In genomic region chr17:5500804-5501391, GRCh38 we compare ENCODE assay signal across 8 cellular contexts. TPM values are rescaled to one million over a fixed set of nuclear protein-coding genes. Genes with fewer than 3 reads are reported as not detected.
DNase-seq lines count a peak whose midpoint lies in the region; ATAC-seq and TF ChIP-seq lines count a peak whose summit lies in the region.

No MANE protein-coding gene starts in this region.

- H3K27ac Mint-ChIP-seq in T-cell, result peak overlapping the region; percentile 79 to 85

- peaks cover 15% of the 10 kb centered on the region for H3K36me3 Mint-ChIP-seq in T-cell

- H3K27me3 ChIP-seq in left ventricle myocardium inferior (ENCODE audit: low read depth), result peaks cover 38% of the 10 kb centered on the region
- H3K27me3 ChIP-seq in thyroid gland, result no peaks in the 10 kb centered on the region

- POLR2A ChIA-PET in T-cell (lab: Charles Lee), result interaction anchor here in 1 of 2 donors (1.5 kb wide), 1 partner anchor 14 kb away, joined by 5 read pairs; the partner anchor contains the start of genes DERL2 and MIS12

- no peaks in the 10 kb centered on the region for H3K27me3 Mint-ChIP-seq in T-cell

- DNase-seq in EL (peak; percentile 90), MV-4-11 (lab: John Stamatoyannopoulos, UW) (peak; percentile 52), T-cell (peak; percentile 44 to 83 (median 74)), amygdala (lab: John Stamatoyannopoulos, UW) (peak in 54 of 56 donors; percentile 21 to 94 (median 84)), left ventricle myocardium inferior (peak; percentile 51), posterior cingulate gyrus (peak; percentile 65 to 99 (median 93)), thyroid gland (peak; percentile 71 to 83)

- H3K9me3 ChIP-seq in left ventricle myocardium inferior (replicated peaks) (no peaks in the 10 kb centered on the region), thyroid gland (no peaks in the 10 kb centered on the region)

- H3K27ac ChIP-seq in left ventricle myocardium inferior (replicated peaks) (no peak overlapping the region), thyroid gland (no peak overlapping the region)

- peaks cover 16 to 25% (median 23%) of the 10 kb centered on the region in 3 donors for H3K4me1 Mint-ChIP-seq in T-cell

- H3K4me3 ChIP-seq in left ventricle myocardium inferior (peak overlapping the region; percentile 69), thyroid gland (replicated peaks in 1 of 3) (peak overlapping the region in 2 of 3 donors; percentile 22 to 47)

- H3K9me3 Mint-ChIP-seq in T-cell, result no peaks in the 10 kb centered on the region

- 0% methylated on average over 2 to 17 of the region's 47 CpGs for WGBS in thyroid gland, 2 donors

- TF ChIP-seq POLR2A in thyroid gland (IDR thresholded peaks at IDR 0.05), result peak in 1 of 2 donors; percentile 26

- peak overlapping the region; percentile 63 to 93 (median 69) for H3K4me3 Mint-ChIP-seq in T-cell

- TF ChIP-seq CTCF in left ventricle myocardium inferior (IDR thresholded peaks at IDR 0.05; ENCODE audit: borderline replicate concordance) (no peak), thyroid gland (IDR thresholded peaks at IDR 0.05) (no peak)

- peak; percentile 86 to 96 (median 94) for ATAC-seq in T-cell (replicated peaks in 1 of 4)
- ATAC-seq in HG02885 (IDR thresholded peaks at IDR 0.05; ENCODE audit: poor library complexity, unreplicated experiment), result no peak

- peaks cover 7% of the 10 kb centered on the region for H3K36me3 ChIP-seq in left ventricle myocardium inferior
- no peaks in the 10 kb centered on the region for H3K36me3 ChIP-seq in thyroid gland

- intact Hi-C loops in left ventricle myocardium inferior (cut with micrococcal nuclease), result no loop called here
- intact Hi-C loops in posterior cingulate gyrus (cut with DNase I), result no loop called here
- intact Hi-C loops in thyroid gland (cut with DNase I), result no loop called here

- CTCF ChIA-PET in T-cell (lab: Charles Lee), result interaction anchor here (0.6 to 1.2 kb wide), 3 partner anchors 10 to 465 kb away, joined by 3 to 4 read pairs (median 3); no protein-coding TSS in a partner anchor

- peaks cover 17% of the 10 kb centered on the region for H3K4me1 ChIP-seq in left ventricle myocardium inferior
- H3K4me1 ChIP-seq in thyroid gland, result peaks cover 0 to 10% of the 10 kb centered on the region in 2 donors

RNA-seq across cellular contexts. Expression of gene MIS12, which starts 14.5 kb away (rescaled TPM):
- 10 to 100 TPM; 18.0 to 35.9 (median 33.8) TPM for total RNA-seq in T-cell
- 10.1 TPM for total RNA-seq in left ventricle myocardium inferior
- total RNA-seq in thyroid gland, result 10 to 100 TPM; 25.7 to 34.5 (median 29.2) TPM

RNA-seq across cellular contexts. Expression of gene DERL2, which starts 14.9 kb away (rescaled TPM):
- 10 to 100 TPM; 58.2 to 73.9 (median 64.0) TPM for total RNA-seq in T-cell
- 32.5 TPM for total RNA-seq in left ventricle myocardium inferior
- total RNA-seq in thyroid gland, result 100 to 1,000 TPM in 1 of 4 donors, 10 to 100 TPM in 3; 29.6 to 107 (median 52.5) TPM

RNA-seq across cellular contexts. Expression of gene DHX33, which starts 32.1 kb away (rescaled TPM):
- total RNA-seq in T-cell (10 to 100 TPM in 3 of 5 donors, 1 to 10 TPM in 2; 7.5 to 13.6 (median 12.0) TPM), left ventricle myocardium inferior (4.5 TPM), thyroid gland (10 to 100 TPM in 2 of 4 donors, 1 to 10 TPM in 2; 9.2 to 11.2 (median 9.8) TPM)
